In genomic region chr19:497476-497860, GRCh38 we compare ENCODE assay signal across 19 cellular contexts. TPM values are rescaled to one million over a fixed set of nuclear protein-coding genes. Genes with fewer than 3 reads are reported as not detected.
A peak's percentile ranks its signal among the peaks of the same experiment; 100 is the strongest.
DNase-seq lines count a peak whose midpoint lies in the region; ATAC-seq, FAIRE-seq and TF ChIP-seq lines count a peak whose summit lies in the region.
"Had no signal": no experiment of that assay in that cellular context is flagged by ENCODE, and none has a peak within 500 bp of the region (broad histone marks: within the 10 kb centered on the region; RNA-seq: fewer than 3 reads in every experiment).

No MANE protein-coding gene starts in this region.

- H2AK5ac ChIP-seq in H1 (ENCODE audit: low read depth, low read length), result no peak overlapping the region
- no peak overlapping the region for H2AK5ac ChIP-seq in neuronal stem cell (ENCODE audit: low read depth, low read length)

- TF ChIP-seq CTCF in H1 (IDR thresholded peaks at IDR 0.05; ENCODE audit: control extremely low read depth in 1 of 3, insufficient read depth in 1 of 3, low read depth in 1 of 3, low read length in 3 of 3), result no peak

- no peak for TF ChIP-seq RAD21 in H1 (IDR thresholded peaks at IDR 0.05 in 1 of 2, conservative IDR thresholded peaks at IDR 0.05 in 1 of 2; ENCODE audit: low read depth in 2 of 2, low read length in 2 of 2)

- H4K20me1 ChIP-seq in H1 (replicated peaks in 1 of 2; ENCODE audit: control insufficient read depth in 1 of 2, insufficient read depth in 2 of 2, low read length in 2 of 2), result peaks cover 0 to 8% of the 10 kb centered on the region in 2 experiments

- H3K18ac ChIP-seq in H1 (ENCODE audit: extremely low read depth, low read length) (no peak overlapping the region), neuronal stem cell (ENCODE audit: low read length) (peak overlapping the region; percentile 89)

- H2AFZ ChIP-seq in H1 (ENCODE audit: low read length) (no peak overlapping the region; the same call in 1 of the 2 replicates), neuronal stem cell (ENCODE audit: low read length) (no peak overlapping the region)

- H3K14ac ChIP-seq in H1 (ENCODE audit: insufficient read length), result no peak overlapping the region
- no peak overlapping the region for H3K14ac ChIP-seq in neuronal stem cell (ENCODE audit: low read length)

- H2BK15ac ChIP-seq in H1 (ENCODE audit: low read length) (no peak overlapping the region), neuronal stem cell (ENCODE audit: low read length) (no peak overlapping the region)

- peak overlapping the region; percentile 80 to 98 for H3K4me2 ChIP-seq in H1 (ENCODE audit: insufficient read depth in 1 of 2, low read depth in 2 of 2, low read length in 2 of 2)
- H3K4me2 ChIP-seq in neuronal stem cell (ENCODE audit: insufficient read depth, low read length, poor library complexity, severe bottlenecking), result peak overlapping the region; percentile 49

- H4K8ac ChIP-seq in H1 (ENCODE audit: extremely low read depth, insufficient read depth, low read length), result no peak overlapping the region; the same call in 1 of the 2 replicates
- no peak overlapping the region for H4K8ac ChIP-seq in neuronal stem cell (ENCODE audit: low read depth, low read length)

- H3K4me1 ChIP-seq in HAP-1 (no peaks in the 10 kb centered on the region), H1 (replicated peaks in 1 of 4; ENCODE audit: control insufficient read depth in 3 of 4, insufficient read depth in 4 of 4, low read length in 3 of 4) (peaks cover 0 to 13% (median 8%) of the 10 kb centered on the region in 4 experiments; a peak in 5 of 7 replicates), neuronal stem cell (ENCODE audit: control insufficient read depth in 2 of 2, insufficient read depth in 1 of 2, low read depth in 1 of 2, low read length in 2 of 2) (peaks cover 0 to 2% of the 10 kb centered on the region in 2 donors)
- H3K4me1 ChIP-seq: uterus had no signal

- H2BK12ac ChIP-seq in H1 (ENCODE audit: low read depth, low read length), result no peak overlapping the region
- no peak overlapping the region for H2BK12ac ChIP-seq in neuronal stem cell (ENCODE audit: low read length)

- no peak overlapping the region for H4K91ac ChIP-seq in H1 (replicated peaks; ENCODE audit: insufficient read length, low read length)
- H4K91ac ChIP-seq in neuronal stem cell (ENCODE audit: low read depth, low read length, poor library complexity), result no peak overlapping the region

- no peak for ATAC-seq in HG03442 (IDR thresholded peaks at IDR 0.05; ENCODE audit: unreplicated experiment)
- ATAC-seq: gastrocnemius medialis had no signal

- CTCF ChIA-PET in H1 (lab: Charles Lee; ENCODE audit: partially characterized antibody) (interaction anchor here (0.9 to 1.5 kb wide), 5 partner anchors 9 to 202 kb away, joined by 3 to 15 read pairs (median 3); partner anchors contain the start of gene TPGS1), HEK293T (lab: Yijun Ruan, JAX) (interaction anchor here (1.1 kb wide), 1 partner anchor 13 kb away, joined by 5 read pairs; no protein-coding TSS in a partner anchor)

- DNase-seq in 8988T, result peak; percentile 33
- DNase-seq in HAP-1 (ENCODE audit: low spot score in 2 of 2), result no peak
- peak in 1 of 2 experiments; percentile 60 for DNase-seq in H1 (ENCODE audit: low read depth in 1 of 2, low spot score in 2 of 2)
- DNase-seq in neuronal stem cell (ENCODE audit: low spot score), result no peak
- DNase-seq in NAMALWA (ENCODE audit: low spot score), result no peak
- DNase-seq in HEK293T (ENCODE audit: extremely low spot score), result no peak
- DNase-seq in activated effector memory CD4-positive, alpha-beta T cell treated with anti-CD3 and anti-CD28 coated beads, Interleukin-2, amount 50 U/mL, for 16 hours, result no peak
- DNase-seq: activated CD4-positive, CD25-positive, alpha-beta regulatory T cell treated with anti-CD3 and anti-CD28 coated beads, Interleukin-2, amount 50 U/mL, for 72 hours; activated naive CD4-positive, alpha-beta T cell; gastrocnemius medialis; HFFc6; natural killer cell; NCI-H2081; NCI-H526; uterus had no signal

- H2BK5ac ChIP-seq in H1 (ENCODE audit: low read depth, low read length), result no peak overlapping the region
- no peak overlapping the region for H2BK5ac ChIP-seq in neuronal stem cell (ENCODE audit: low read length)

- no peak overlapping the region for H3K23ac ChIP-seq in H1 (ENCODE audit: insufficient read length)
- H3K23ac ChIP-seq in neuronal stem cell (ENCODE audit: low read depth, low read length, poor library complexity), result no peak overlapping the region

- H3K4me3 ChIP-seq in HAP-1 (peak overlapping the region; percentile 13; the same call in 1 of the 2 replicates), H1 (ENCODE audit: extremely low read depth in 1 of 4, insufficient read depth in 2 of 4, low read depth in 3 of 4, low read length in 4 of 4) (peak overlapping the region; percentile 31 to 74 (median 50)), neuronal stem cell (ENCODE audit: low read length in 2 of 2) (peak overlapping the region in 1 of 2 donors; percentile 56)
- H3K4me3 ChIP-seq: gastrocnemius medialis, uterus had no signal

- no peak for TF ChIP-seq POLR2A in H1 (IDR thresholded peaks at IDR 0.05; ENCODE audit: control extremely low read depth in 1 of 2, low read depth in 2 of 2, low read length in 2 of 2)

- H3K36me3 ChIP-seq in HAP-1 (replicated peaks) (no peaks in the 10 kb centered on the region), H1 (ENCODE audit: control insufficient read depth in 2 of 4, insufficient read depth in 4 of 4, low read length in 3 of 4) (peaks cover 0 to 3% (median 0%) of the 10 kb centered on the region in 4 experiments; a peak in 1 of 8 replicates), neuronal stem cell (replicated peaks in 1 of 2; ENCODE audit: control insufficient read depth in 2 of 2, insufficient read depth in 2 of 2, low read length in 2 of 2) (no peaks in the 10 kb centered on the region)
- H3K36me3 ChIP-seq: gastrocnemius medialis, uterus had no signal

- H3K9me3 ChIP-seq in HAP-1 (peaks cover under 1% of the 10 kb centered on the region; the same call in 1 of the 2 replicates), H1 (ENCODE audit: insufficient read depth in 2 of 2, low read depth in 1 of 2, low read length in 1 of 2) (no peaks in the 10 kb centered on the region), neuronal stem cell (replicated peaks in 1 of 2; ENCODE audit: control insufficient read depth in 2 of 2, insufficient read depth in 1 of 2, low read depth in 1 of 2, low read length in 2 of 2) (peaks cover under 1 to 12% of the 10 kb centered on the region in 2 donors)
- H3K9me3 ChIP-seq: gastrocnemius medialis, uterus had no signal

- H2BK20ac ChIP-seq in H1 (ENCODE audit: low read length), result no peak overlapping the region

- H3K27me3 ChIP-seq in HAP-1 (ENCODE audit: low read depth) (peaks cover 10% of the 10 kb centered on the region), H1 (replicated peaks in 1 of 4; ENCODE audit: control insufficient read depth in 3 of 4, extremely low read depth in 1 of 4, insufficient read depth in 3 of 4, low read length in 3 of 4) (peaks cover 19 to 26% (median 22%) of the 10 kb centered on the region in 4 experiments), neuronal stem cell (ENCODE audit: control insufficient read depth in 3 of 3, insufficient read depth in 3 of 3, low read depth in 1 of 3, low read length in 3 of 3) (peaks cover 15 to 39% (median 24%) of the 10 kb centered on the region in 3 experiments)

- WGBS in H1 (ENCODE audit: extremely low coverage in 1 of 2, insufficient coverage in 1 of 2, insufficient read length in 1 of 2, insufficient replicate concordance in 2 of 2, low coverage in 1 of 2, low lambda C conversion rate in 2 of 2, missing lambda C conversion rate in 1 of 2), 2 experiments, result no CpG with 5 or more reads among the region's 37 CpGs
- no CpG with 5 or more reads among the region's 37 CpGs for WGBS in neuronal stem cell (ENCODE audit: extremely low coverage in 2 of 2, insufficient read length in 2 of 2, insufficient replicate concordance in 1 of 2), 2 donors

- in situ Hi-C loops in HAP-1 (cut with MboI; ENCODE audit: low sequenced_read_pairs), result no loop called here

- H3K27ac ChIP-seq in H1 (ENCODE audit: low read depth, low read length), result no peak overlapping the region
- no peak overlapping the region for H3K27ac ChIP-seq in neuronal stem cell (replicated peaks; ENCODE audit: low read length)
- H3K27ac ChIP-seq: gastrocnemius medialis, uterus had no signal

- no peak overlapping the region for H3K56ac ChIP-seq in H1 (replicated peaks; ENCODE audit: insufficient read length, low read depth, low read length)

- no peaks in the 10 kb centered on the region for H3K79me1 ChIP-seq in H1 (ENCODE audit: low read depth, low read length)
- H3K79me1 ChIP-seq in neuronal stem cell (ENCODE audit: low read depth, low read length), result peaks cover 1% of the 10 kb centered on the region

- FAIRE-seq in H1 (lab: Jason Lieb, UNC), result no peak
- FAIRE-seq: astrocyte had no signal

- POLR2A ChIA-PET in H1 (lab: Charles Lee; ENCODE audit: partially characterized antibody), result interaction anchor here (0.6 to 2.8 kb wide), 8 partner anchors 9 to 101 kb away, joined by 3 to 8 read pairs (median 4); no protein-coding TSS in a partner anchor
- POLR2A ChIA-PET in HEK293T (lab: Yijun Ruan, JAX), result interaction anchor here (1.3 kb wide), 1 partner anchor 9 kb away, joined by 4 read pairs; no protein-coding TSS in a partner anchor

- H4K5ac ChIP-seq in H1 (ENCODE audit: insufficient read length, low read depth, low read length), result no peak overlapping the region

- H3K4ac ChIP-seq in H1 (replicated peaks; ENCODE audit: insufficient read length, low read depth, low read length), result no peak overlapping the region
- H3K4ac ChIP-seq in neuronal stem cell (ENCODE audit: low read length), result no peak overlapping the region

- H3K9ac ChIP-seq in H1 (replicated peaks in 1 of 4; ENCODE audit: extremely low read depth in 1 of 4, low read depth in 3 of 4, low read length in 3 of 4), result no peak overlapping the region
- H3K9ac ChIP-seq in neuronal stem cell (ENCODE audit: low read depth, low read length, poor library complexity), result no peak overlapping the region

- TF ChIP-seq EP300 in H1 (IDR thresholded peaks at IDR 0.05; ENCODE audit: borderline replicate concordance in 1 of 2, low read depth in 2 of 2, low read length in 2 of 2), result no peak

- no peak overlapping the region for H2BK120ac ChIP-seq in H1 (replicated peaks; ENCODE audit: low read depth, low read length)
- H2BK120ac ChIP-seq in neuronal stem cell (ENCODE audit: low read depth, low read length), result no peak overlapping the region

- H3K79me2 ChIP-seq in H1 (ENCODE audit: control insufficient read depth in 1 of 2, insufficient read depth in 2 of 2, low read length in 2 of 2), result no peaks in the 10 kb centered on the region

- H3K23me2 ChIP-seq in H1 (ENCODE audit: low read depth, low read length), result peaks cover 10% of the 10 kb centered on the region; the same call in 1 of the 2 replicates

RNA-seq across cellular contexts. Expression of gene MADCAM1, which starts 1.2 kb away (rescaled TPM):
- 3.0 and 3.1 TPM in 2 replicates for total RNA-seq in H1 (2021; fragmentation: NEBNext Ultra II Directional; extraction: Animal tissue kit (Norgen Biotek cat#: 25700))
- polyA plus RNA-seq in H1 (2011; rRNA removed), result 2.3 and 5.3 TPM in 2 replicates
- polyA plus RNA-seq in H1 (2011; cell fraction: cytosol; rRNA removed), result 2.9 TPM
- polyA plus RNA-seq in H1 (2011; cell fraction: nucleus; rRNA removed), result 6.2 TPM
- polyA plus RNA-seq in H1 (2012, experiment 1 of 2), result 1.3 to 3.4 TPM (median 2.3 TPM) in 4 replicates
- 1.0 TPM for polyA plus RNA-seq in H1 (2012, experiment 2 of 2)
- polyA plus RNA-seq in H1 (2013, experiment 1 of 2), result 2.6 TPM
- polyA plus RNA-seq in H1 (2013, experiment 2 of 2), result 2.6 TPM
- polyA minus RNA-seq in H1 (2011; rRNA and poly(A)+ RNA removed), result 0.44 and 0.57 TPM in 2 replicates
- polyA minus RNA-seq in H1 (2011; cell fraction: cytosol; rRNA and poly(A)+ RNA removed), result 3.5 TPM
- 1.9 TPM for polyA minus RNA-seq in H1 (2011; cell fraction: nucleus; rRNA and poly(A)+ RNA removed)
- 0.89 TPM for polyA plus RNA-seq in neuronal stem cell (2013, experiment 1 of 2)
- polyA plus RNA-seq in neuronal stem cell (2013, experiment 2 of 2), result 0.91 TPM

RNA-seq across cellular contexts. Expression of gene TPGS1, which starts 9.8 kb away (rescaled TPM):
- total RNA-seq in H1 (2021; fragmentation: NEBNext Ultra II Directional; extraction: Animal tissue kit (Norgen Biotek cat#: 25700)), result 9.1 and 10.2 TPM in 2 replicates
- 10.6 and 11.8 TPM in 2 replicates for polyA plus RNA-seq in H1 (2011; rRNA removed)
- polyA plus RNA-seq in H1 (2011; cell fraction: cytosol; rRNA removed), result 12.2 TPM
- polyA plus RNA-seq in H1 (2011; cell fraction: nucleus; rRNA removed), result 8.0 TPM
- polyA plus RNA-seq in H1 (2012, experiment 1 of 2), result 3.4 to 7.4 TPM (median 7.1 TPM) in 4 replicates
- polyA plus RNA-seq in H1 (2012, experiment 2 of 2), result 2.8 TPM
- 4.2 TPM for polyA plus RNA-seq in H1 (2013, experiment 1 of 2)
- 4.2 TPM for polyA plus RNA-seq in H1 (2013, experiment 2 of 2)
- 0.59 and 0.60 TPM in 2 replicates for polyA minus RNA-seq in H1 (2011; rRNA and poly(A)+ RNA removed)
- 3.4 TPM for polyA minus RNA-seq in H1 (2011; cell fraction: cytosol; rRNA and poly(A)+ RNA removed)
- polyA minus RNA-seq in H1 (2011; cell fraction: nucleus; rRNA and poly(A)+ RNA removed), result 6.8 TPM
- 6.3 TPM for polyA plus RNA-seq in neuronal stem cell (2013, experiment 1 of 2)
- polyA plus RNA-seq in neuronal stem cell (2013, experiment 2 of 2), result 6.2 TPM

RNA-seq across cellular contexts. Expression of gene CDC34, which starts 34.1 kb away (rescaled TPM):
- 129 and 133 TPM in 2 replicates for total RNA-seq in H1 (2021; fragmentation: NEBNext Ultra II Directional; extraction: Animal tissue kit (Norgen Biotek cat#: 25700))
- 95.9 and 152 TPM in 2 replicates for polyA plus RNA-seq in H1 (2011; rRNA removed)
- polyA plus RNA-seq in H1 (2011; cell fraction: cytosol; rRNA removed), result 118 TPM
- 164 TPM for polyA plus RNA-seq in H1 (2011; cell fraction: nucleus; rRNA removed)
- 96.1 to 118 TPM (median 105 TPM) in 4 replicates for polyA plus RNA-seq in H1 (2012, experiment 1 of 2)
- 88.6 TPM for polyA plus RNA-seq in H1 (2012, experiment 2 of 2)
- 91.1 TPM for polyA plus RNA-seq in H1 (2013, experiment 1 of 2)
- 90.3 TPM for polyA plus RNA-seq in H1 (2013, experiment 2 of 2)
- polyA minus RNA-seq in H1 (2011; rRNA and poly(A)+ RNA removed), result 24.6 and 40.1 TPM in 2 replicates
- polyA minus RNA-seq in H1 (2011; cell fraction: cytosol; rRNA and poly(A)+ RNA removed), result 50.3 TPM
- 45.6 TPM for polyA minus RNA-seq in H1 (2011; cell fraction: nucleus; rRNA and poly(A)+ RNA removed)
- polyA plus RNA-seq in neuronal stem cell (2013, experiment 1 of 2), result 109 TPM
- polyA plus RNA-seq in neuronal stem cell (2013, experiment 2 of 2), result 105 TPM

RNA-seq across cellular contexts. Expression of gene SHC2, which starts 36.6 kb away (rescaled TPM):
- 3.5 and 4.4 TPM in 2 replicates for total RNA-seq in H1 (2021; fragmentation: NEBNext Ultra II Directional; extraction: Animal tissue kit (Norgen Biotek cat#: 25700))
- 7.3 and 11.3 TPM in 2 replicates for polyA plus RNA-seq in H1 (2011; rRNA removed)
- polyA plus RNA-seq in H1 (2011; cell fraction: cytosol; rRNA removed), result 8.0 TPM
- polyA plus RNA-seq in H1 (2011; cell fraction: nucleus; rRNA removed), result 43.5 TPM
- 4.7 to 7.8 TPM (median 6.4 TPM) in 4 replicates for polyA plus RNA-seq in H1 (2012, experiment 1 of 2)
- 3.1 TPM for polyA plus RNA-seq in H1 (2012, experiment 2 of 2)
- polyA plus RNA-seq in H1 (2013, experiment 1 of 2), result 2.3 TPM
- polyA plus RNA-seq in H1 (2013, experiment 2 of 2), result 2.4 TPM
- 2.3 and 3.7 TPM in 2 replicates for polyA minus RNA-seq in H1 (2011; rRNA and poly(A)+ RNA removed)
- polyA minus RNA-seq in H1 (2011; cell fraction: cytosol; rRNA and poly(A)+ RNA removed), result 10.8 TPM
- 5.7 TPM for polyA minus RNA-seq in H1 (2011; cell fraction: nucleus; rRNA and poly(A)+ RNA removed)
- polyA plus RNA-seq in neuronal stem cell (2013, experiment 1 of 2), result 29.6 TPM
- 28.3 TPM for polyA plus RNA-seq in neuronal stem cell (2013, experiment 2 of 2)
- total RNA-seq: HFFc6; T-helper 2 cell treated with Interferon-gamma antibody and Interleukin-4, amounts not matched to agents 100 ng/mL and 5 ng/mL, for 36 hours had no signal

RNA-seq across cellular contexts. Expression of gene GZMM, which starts 46.4 kb away (rescaled TPM):
- total RNA-seq in H1 (2021; fragmentation: NEBNext Ultra II Directional; extraction: Animal tissue kit (Norgen Biotek cat#: 25700)), result 0.32 and 0.59 TPM in 2 replicates
- polyA plus RNA-seq in H1 (2011; rRNA removed), result 0.09 and 0.19 TPM in 2 replicates
- polyA plus RNA-seq in H1 (2011; cell fraction: cytosol; rRNA removed), result 0.26 TPM
- polyA plus RNA-seq in H1 (2011; cell fraction: nucleus; rRNA removed), result 0.91 TPM
- polyA plus RNA-seq in H1 (2012, experiment 1 of 2), result 0.20 to 0.40 TPM in 2 of 4 replicates, not detected in the others
- 0.45 TPM for polyA plus RNA-seq in H1 (2012, experiment 2 of 2)
- 0.12 TPM for polyA plus RNA-seq in H1 (2013, experiment 1 of 2)
- 0.22 TPM for polyA plus RNA-seq in H1 (2013, experiment 2 of 2)
- not detected in 2 replicates for polyA minus RNA-seq in H1 (2011; rRNA and poly(A)+ RNA removed)
- not detected for polyA minus RNA-seq in H1 (2011; cell fraction: cytosol; rRNA and poly(A)+ RNA removed)
- not detected for polyA minus RNA-seq in H1 (2011; cell fraction: nucleus; rRNA and poly(A)+ RNA removed)
- 0.04 TPM for polyA plus RNA-seq in neuronal stem cell (2013, experiment 1 of 2)
- polyA plus RNA-seq in neuronal stem cell (2013, experiment 2 of 2), result 0.06 TPM
- total RNA-seq: OCI-LY7 had no signal
